Comparison of ENCODE assay signal across 9 cellular contexts in the genomic region with DNA sequence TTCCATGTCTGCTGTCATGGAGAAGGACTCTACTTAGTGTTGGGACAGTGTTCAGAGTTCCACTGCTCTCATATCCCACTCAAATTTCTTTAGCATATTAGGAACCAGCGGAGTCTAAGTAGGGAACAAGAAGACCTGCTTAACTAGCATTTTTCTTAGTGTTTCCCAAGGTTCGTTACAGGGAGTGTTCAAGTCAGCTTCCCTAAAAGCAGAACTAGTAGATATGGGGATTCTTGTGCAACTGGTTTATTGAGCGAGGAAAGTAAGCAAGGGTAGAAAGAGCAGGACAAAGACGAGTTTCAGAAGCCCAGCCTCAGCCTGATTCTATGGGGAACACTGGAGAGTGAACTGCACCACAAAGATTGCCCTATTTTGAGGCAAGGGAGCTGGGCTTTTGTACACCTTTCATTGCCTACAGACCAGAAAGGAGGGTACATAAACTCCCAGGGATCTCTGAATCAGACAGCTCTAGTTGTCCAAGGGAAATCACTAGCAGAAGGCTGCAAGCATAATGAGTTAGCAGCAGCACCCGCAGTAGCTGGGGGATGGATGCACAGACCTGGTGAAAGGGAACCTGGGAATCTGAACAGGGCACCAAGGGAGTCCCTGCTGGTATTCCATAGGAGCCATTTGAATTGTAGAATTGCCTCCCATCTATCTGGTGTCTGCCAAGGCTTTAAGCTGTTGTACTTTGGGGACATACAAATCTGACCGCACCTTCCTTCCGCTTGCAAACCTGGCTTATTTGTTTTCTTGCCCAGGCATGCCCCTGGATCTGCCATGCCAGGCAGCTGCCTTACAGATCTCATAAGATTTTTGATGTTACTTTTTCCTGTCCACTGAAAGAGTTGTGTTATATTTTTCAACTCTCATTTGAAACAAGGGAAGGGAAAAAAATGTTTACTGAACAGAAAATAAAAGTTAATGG. TPM values are rescaled to one million over a fixed set of nuclear protein-coding genes. Genes with fewer than 3 reads are reported as not detected.
DNase-seq lines count a peak whose midpoint lies in the region; ATAC-seq and TF ChIP-seq lines count a peak whose summit lies in the region.
"Had no signal": no experiment of that assay in that cellular context is flagged by ENCODE, and none has a peak within 500 bp of the region (broad histone marks: within the 10 kb centered on the region; RNA-seq: fewer than 3 reads in every experiment).

No MANE protein-coding gene starts in this region.

- no peak overlapping the region for H3K9ac ChIP-seq in Karpas-422 (ENCODE audit: low read length)

- peaks cover 42% of the 10 kb centered on the region for H3K36me3 Mint-ChIP-seq in activated B cell treated with CpG ODN at 0.5 μM for 24 hours (ENCODE audit: low read depth)

- H3K9me2 ChIP-seq in Karpas-422 (replicated peaks; ENCODE audit: insufficient read depth, low read length) = no peaks in the 10 kb centered on the region

- no peak overlapping the region for H3K4me3 Mint-ChIP-seq in activated B cell treated with CpG ODN at 0.5 μM for 24 hours

- H3K27ac ChIP-seq in Karpas-422 (ENCODE audit: low read length) = no peak overlapping the region
- H3K27ac ChIP-seq: SK-N-MC had no signal

- H3K36me3 ChIP-seq in mucosa of descending colon (ENCODE audit: low read depth) (no peaks in the 10 kb centered on the region), Karpas-422 (ENCODE audit: insufficient read depth, low read length) (no peaks in the 10 kb centered on the region)

- H4K20me1 ChIP-seq in Karpas-422 (ENCODE audit: insufficient read depth, low read depth, low read length) = no peaks in the 10 kb centered on the region; the same call in 1 of the 2 replicates

- DNase-seq in DMS 273 treated with DMSO at 0.1 percent for 48 hours (lab: John Stamatoyannopoulos, UW) (peak; percentile 29), NCI-H1105 treated with DMSO at 0.1 percent for 48 hours (lab: John Stamatoyannopoulos, UW) (peak; percentile 85), activated B cell treated with CpG ODN at 0.5 μM for 24 hours (no peak), mucosa of descending colon (no peak), putamen (ENCODE audit: low spot score) (no peak), T-helper 2 cell (no peak), Karpas-422 (no peak)
- no peak for DNase-seq in stimulated activated CD4-positive, alpha-beta T cell treated with anti-CD3 and anti-CD28 coated beads, Interleukin-15, amount 100 ng/mL, for 24 hours

- CTCF ChIA-PET in activated B cell treated with CpG ODN at 0.5 μM for 24 hours (lab: Charles Lee) = interaction anchor here (0.6 to 0.7 kb wide), 2 partner anchors 61 to 72 kb away, joined by 3 read pairs; no protein-coding TSS in a partner anchor

- ATAC-seq in activated B cell treated with CpG ODN at 0.5 μM for 24 hours (ENCODE audit: low read depth) = no peak
- peak; percentile 54 for ATAC-seq in mucosa of descending colon

- H3K9me3 ChIP-seq in mucosa of descending colon (no peaks in the 10 kb centered on the region), Karpas-422 (ENCODE audit: low read length) (no peaks in the 10 kb centered on the region)

- H3K4me1 Mint-ChIP-seq in activated B cell treated with CpG ODN at 0.5 μM for 24 hours = peaks cover 76% of the 10 kb centered on the region

- H3K4me2 ChIP-seq in Karpas-422 (ENCODE audit: low read depth, low read length, poor library complexity, severe bottlenecking) = no peak overlapping the region

- H2AFZ ChIP-seq in Karpas-422 (ENCODE audit: low read length) = no peak overlapping the region

- no peaks in the 10 kb centered on the region for H3K27me3 ChIP-seq in Karpas-422 (ENCODE audit: low read length)

- no peak for TF ChIP-seq CTCF in activated B cell treated with CpG ODN at 0.5 μM for 24 hours (IDR thresholded peaks at IDR 0.05)
- TF ChIP-seq CTCF in mucosa of descending colon (IDR thresholded peaks at IDR 0.05) = no peak

- intact Hi-C loops in activated B cell treated with CpG ODN at 0.5 μM for 24 hours (cut with micrococcal nuclease) = loop anchor here (10.0 kb wide), 1 partner anchor 872 kb away; a partner anchor contains a TSS
- intact Hi-C loops in mucosa of descending colon (cut with DNase I, micrococcal nuclease) = no loop called here

- H3K4me1 ChIP-seq in mucosa of descending colon (ENCODE audit: low read depth) (peaks cover 5% of the 10 kb centered on the region), Karpas-422 (ENCODE audit: low read length) (peaks cover under 1% of the 10 kb centered on the region; the same call in 1 of the 2 replicates)

- no peaks in the 10 kb centered on the region for H3K9me3 Mint-ChIP-seq in activated B cell treated with CpG ODN at 0.5 μM for 24 hours

- POLR2A ChIA-PET in activated B cell treated with CpG ODN at 0.5 μM for 24 hours (lab: Charles Lee) = interaction anchor here (0.9 kb wide), 1 partner anchor 32 kb away, joined by 4 read pairs; no protein-coding TSS in a partner anchor

- H3K79me2 ChIP-seq in Karpas-422 (ENCODE audit: low read length) = no peaks in the 10 kb centered on the region

- H3K4me3 ChIP-seq in mucosa of descending colon (no peak overlapping the region), Karpas-422 (ENCODE audit: low read length) (no peak overlapping the region)
- H3K4me3 ChIP-seq: SK-N-MC had no signal

- peak overlapping the region; percentile 36 for H3K27ac Mint-ChIP-seq in activated B cell treated with CpG ODN at 0.5 μM for 24 hours

- H3K27me3 Mint-ChIP-seq in activated B cell treated with CpG ODN at 0.5 μM for 24 hours = no peaks in the 10 kb centered on the region

RNA-seq across cellular contexts. Expression of a gene that starts 15.1 kb away (rescaled TPM):
- total RNA-seq in activated B cell treated with CpG ODN at 0.5 μM for 24 hours (70.5 and 82.1 TPM in 2 replicates), mucosa of descending colon (1 to 10 TPM; 3.6 to 5.1 (median 4.8) TPM)
- 7.1 and 8.9 TPM in 2 replicates for total RNA-seq in Karpas-422 (2014; rRNA removed; shearing (Covaris generic); ENCODE audit: low replicate concordance)

Comparison
In these comparisons a context has a peak if more than half of its experiments do, and no peak if none do; other contexts are left out.
1. DNase-seq: peak in DMS 273 treated with DMSO at 0.1 percent for 48 hours (single experiment) and NCI-H1105 treated with DMSO at 0.1 percent for 48 hours (single experiment); none in activated B cell treated with CpG ODN at 0.5 μM for 24 hours (single experiment), mucosa of descending colon (0 of 3), putamen (single experiment), T-helper 2 cell (0 of 5), stimulated activated CD4-positive, alpha-beta T cell treated with anti-CD3 and anti-CD28 coated beads, Interleukin-15, amount 100 ng/mL, for 24 hours (single experiment) and Karpas-422 (single experiment).